In genomic region chr9:130746434-130747212, GRCh38 we compare ENCODE assay signal across 22 cellular contexts.
"Had no signal": no experiment of that assay in that cellular context is flagged by ENCODE, and none has a peak within 500 bp of the region (broad histone marks: within the 10 kb centered on the region; RNA-seq: fewer than 3 reads in every experiment).

No MANE protein-coding gene starts in this region.

- H3K9me3 Mint-ChIP-seq: activated naive CD4-positive, alpha-beta T cell treated with anti-CD3 and anti-CD28 coated beads, Interleukin-2, amount 10 ng/mL, durations not matched to agents 7 days and 5 days; activated T-helper 1 cell treated with anti-CD3 and anti-CD28 coated beads, Interleukin-12 subunit alpha, Interleukin-12 subunit beta, Interleukin-2, Interleukin-4 antibody, amounts not matched to agents 30 ng/mL and 10 ng/mL and 1 ng/mL, durations not matched to agents 14 hours and 24 hours and 36 hours; nephron; stimulated activated naive B cell treated with anti-CD40 and anti-IgM and Interleukin-4, amounts not matched to agents 10 μg/mL and 1 μg/mL and 100 μg/mL, for 72 hours; T-helper 1 cell treated with Interleukin-12 subunit alpha and Interleukin-12 subunit beta and Interleukin-4 antibody, amounts not matched to agents 30 μg/mL and 1 μg/mL, for 36 hours had no signal

- H3K27ac Mint-ChIP-seq: activated CD4-positive, alpha-beta T cell treated with anti-CD3 and anti-CD28 coated beads for 36 hours; activated CD8-positive, alpha-beta T cell treated with anti-CD3 and anti-CD28 coated beads, Interleukin-2, amount 10 ng/mL, durations not matched to agents 7 days and 5 days; activated naive CD4-positive, alpha-beta T cell treated with anti-CD3 and anti-CD28 coated beads, Interleukin-2, amount 10 ng/mL, durations not matched to agents 7 days and 5 days; activated naive CD8-positive, alpha-beta T cell treated with anti-CD3 and anti-CD28 coated beads, Interleukin-2, amount 10 ng/mL, durations not matched to agents 7 days and 5 days; activated T-helper 1 cell treated with anti-CD3 and anti-CD28 coated beads, Interleukin-12 subunit alpha, Interleukin-12 subunit beta, Interleukin-2, Interleukin-4 antibody, amounts not matched to agents 30 ng/mL and 10 ng/mL and 1 ng/mL, durations not matched to agents 14 hours and 24 hours and 36 hours; nephron; stimulated activated naive B cell treated with anti-CD40 and anti-IgM and Interleukin-4, amounts not matched to agents 10 μg/mL and 1 μg/mL and 100 μg/mL, for 72 hours; T-helper 1 cell treated with Interleukin-12 subunit alpha and Interleukin-12 subunit beta and Interleukin-4 antibody, amounts not matched to agents 30 μg/mL and 1 μg/mL, for 36 hours had no signal

- H3K4me1 Mint-ChIP-seq: activated naive CD4-positive, alpha-beta T cell treated with anti-CD3 and anti-CD28 coated beads, Interleukin-2, amount 10 ng/mL, durations not matched to agents 7 days and 5 days had no signal

- ATAC-seq: activated CD4-positive, alpha-beta T cell treated with anti-CD3 and anti-CD28 coated beads for 36 hours; activated CD8-positive, alpha-beta T cell treated with anti-CD3 and anti-CD28 coated beads, Interleukin-2, amount 10 ng/mL, durations not matched to agents 7 days and 5 days; stimulated activated naive B cell treated with anti-CD40 and anti-IgM and Interleukin-4, amounts not matched to agents 10 μg/mL and 1 μg/mL and 100 μg/mL, for 72 hours; upper lobe of right lung had no signal

- H3K4me3 Mint-ChIP-seq: activated CD4-positive, alpha-beta T cell treated with anti-CD3 and anti-CD28 coated beads for 36 hours; activated CD8-positive, alpha-beta T cell treated with anti-CD3 and anti-CD28 coated beads, Interleukin-2, amount 10 ng/mL, durations not matched to agents 7 days and 5 days; activated naive CD4-positive, alpha-beta T cell treated with anti-CD3 and anti-CD28 coated beads, Interleukin-2, amount 10 ng/mL, durations not matched to agents 7 days and 5 days; activated naive CD8-positive, alpha-beta T cell treated with anti-CD3 and anti-CD28 coated beads, Interleukin-2, amount 10 ng/mL, durations not matched to agents 7 days and 5 days; activated T-helper 1 cell treated with anti-CD3 and anti-CD28 coated beads, Interleukin-12 subunit alpha, Interleukin-12 subunit beta, Interleukin-2, Interleukin-4 antibody, amounts not matched to agents 30 ng/mL and 10 ng/mL and 1 ng/mL, durations not matched to agents 14 hours and 24 hours and 36 hours; brain; nephron; stimulated activated naive B cell treated with anti-CD40 and anti-IgM and Interleukin-4, amounts not matched to agents 10 μg/mL and 1 μg/mL and 100 μg/mL, for 72 hours; T-helper 1 cell treated with Interleukin-12 subunit alpha and Interleukin-12 subunit beta and Interleukin-4 antibody, amounts not matched to agents 30 μg/mL and 1 μg/mL, for 36 hours had no signal

- H3K4me3 ChIP-seq: ascending aorta, coronary artery, esophagus muscularis mucosa, left ventricle myocardium inferior, smooth muscle cell, stomach, suprapubic skin, tibial artery, upper lobe of right lung had no signal

- DNase-seq: activated CD4-positive, alpha-beta T cell treated with anti-CD3 and anti-CD28 coated beads for 36 hours; activated CD8-positive, alpha-beta T cell treated with anti-CD3 and anti-CD28 coated beads, Interleukin-2, amount 10 ng/mL, durations not matched to agents 7 days and 5 days; activated gamma-delta T cell; activated naive CD4-positive, alpha-beta T cell treated with anti-CD3 and anti-CD28 coated beads, Interleukin-2, amount 10 ng/mL, durations not matched to agents 7 days and 5 days; activated naive CD8-positive, alpha-beta T cell treated with anti-CD3 and anti-CD28 coated beads, Interleukin-2, amount 10 ng/mL, durations not matched to agents 7 days and 5 days; activated T-cell treated with anti-CD3 and anti-CD28 coated beads for 4 hours; left ventricle myocardium inferior; stimulated activated CD4-positive, alpha-beta T cell treated with anti-CD3 and anti-CD28 coated beads, Interleukin-2, amount 100 ng/mL, for 24 hours; stimulated activated naive B cell treated with anti-CD40 and anti-IgM and Interleukin-4, amounts not matched to agents 10 μg/mL and 1 μg/mL and 100 μg/mL, for 72 hours; stomach; T1000; tibial artery; upper lobe of right lung had no signal

- H3K36me3 Mint-ChIP-seq: activated naive CD4-positive, alpha-beta T cell treated with anti-CD3 and anti-CD28 coated beads, Interleukin-2, amount 10 ng/mL, durations not matched to agents 7 days and 5 days; activated naive CD8-positive, alpha-beta T cell treated with anti-CD3 and anti-CD28 coated beads, Interleukin-2, amount 10 ng/mL, durations not matched to agents 7 days and 5 days had no signal

- H3K27me3 Mint-ChIP-seq: activated CD4-positive, alpha-beta T cell treated with anti-CD3 and anti-CD28 coated beads for 36 hours; activated naive CD4-positive, alpha-beta T cell treated with anti-CD3 and anti-CD28 coated beads, Interleukin-2, amount 10 ng/mL, durations not matched to agents 7 days and 5 days; activated naive CD8-positive, alpha-beta T cell treated with anti-CD3 and anti-CD28 coated beads, Interleukin-2, amount 10 ng/mL, durations not matched to agents 7 days and 5 days; brain; stimulated activated naive B cell treated with anti-CD40 and anti-IgM and Interleukin-4, amounts not matched to agents 10 μg/mL and 1 μg/mL and 100 μg/mL, for 72 hours had no signal
